In the genomic region with DNA sequence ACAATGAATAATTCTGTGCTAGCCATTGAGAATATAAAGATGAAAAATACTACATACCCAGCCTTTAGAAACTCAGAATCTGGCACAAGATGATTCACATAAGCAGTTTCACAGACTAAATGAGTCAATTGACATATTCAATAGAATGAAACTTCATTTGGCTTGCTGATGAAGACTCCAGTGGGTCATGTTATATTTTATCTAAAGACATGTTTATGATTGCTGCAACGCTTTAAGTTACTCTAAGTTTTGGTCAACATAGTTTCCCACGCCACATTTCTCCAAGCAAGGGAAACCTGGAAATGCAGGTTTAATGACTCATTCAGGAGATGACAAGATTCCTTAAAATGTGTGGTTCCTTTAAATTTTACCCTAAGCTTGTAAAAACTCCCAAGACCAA, we compare ENCODE assay signal across 15 cellular contexts. TPM values are rescaled to one million over a fixed set of nuclear protein-coding genes. Genes with fewer than 3 reads are reported as not detected.
A peak's percentile ranks its signal among the peaks of the same experiment; 100 is the strongest.
DNase-seq lines count a peak whose midpoint lies in the region; TF ChIP-seq lines count a peak whose summit lies in the region.
"Had no signal": no experiment of that assay in that cellular context is flagged by ENCODE, and none has a peak within 500 bp of the region (broad histone marks: within the 10 kb centered on the region; RNA-seq: fewer than 3 reads in every experiment).

No MANE protein-coding gene starts in this region.

- intact Hi-C loops in posterior cingulate gyrus (cut with DNase I), result loop anchor here (5.0 kb wide), 1 partner anchor 211 kb away; no protein-coding TSS in a partner anchor

- no peaks in the 10 kb centered on the region for H3K9me3 ChIP-seq in fibroblast of lung (ENCODE audit: control insufficient read depth, insufficient read depth, low read depth, low read length)
- no peaks in the 10 kb centered on the region for H3K9me3 ChIP-seq in smooth muscle cell (replicated peaks; ENCODE audit: low read depth)
- H3K9me3 ChIP-seq: colonic mucosa, thyroid gland had no signal

- H3K27me3 ChIP-seq in fibroblast of lung (ENCODE audit: control insufficient read depth, insufficient read depth, low read length) (no peaks in the 10 kb centered on the region), smooth muscle cell (ENCODE audit: low read depth) (no peaks in the 10 kb centered on the region)
- H3K27me3 ChIP-seq: colonic mucosa, thyroid gland had no signal

- H3K4me1 ChIP-seq in fibroblast of lung (ENCODE audit: control insufficient read depth, extremely low read depth, insufficient read depth, low read length), result peaks cover 2% of the 10 kb centered on the region
- H3K4me1 ChIP-seq in smooth muscle cell (ENCODE audit: low read depth), result peaks cover 52% of the 10 kb centered on the region
- H3K4me1 ChIP-seq: colonic mucosa, thyroid gland had no signal

- no peak overlapping the region for H3K27ac ChIP-seq in fibroblast of lung (ENCODE audit: insufficient read depth, low read length)
- peak overlapping the region; percentile 82 for H3K27ac ChIP-seq in smooth muscle cell (ENCODE audit: low read depth)
- H3K27ac ChIP-seq: 22Rv1, colonic mucosa, thyroid gland had no signal

- H3K4me3 ChIP-seq in fibroblast of lung (replicated peaks in 1 of 4; ENCODE audit: control extremely low read depth in 1 of 4, insufficient read depth in 1 of 4, low read depth in 3 of 4, low read length in 4 of 4) (no peak overlapping the region), smooth muscle cell (no peak overlapping the region)
- H3K4me3 ChIP-seq: colonic mucosa, thyroid gland had no signal

- H4K20me1 ChIP-seq in fibroblast of lung (ENCODE audit: control insufficient read depth, extremely low read depth, insufficient read depth, low read length) (no peaks in the 10 kb centered on the region), smooth muscle cell (ENCODE audit: low read depth) (no peaks in the 10 kb centered on the region)

- H3K79me2 ChIP-seq in fibroblast of lung (ENCODE audit: control insufficient read depth, insufficient read depth, low read length) (peaks cover 92% of the 10 kb centered on the region), smooth muscle cell (ENCODE audit: low read depth) (peaks cover 25% of the 10 kb centered on the region)

- 13% methylated on average over 2 of the region's 2 CpGs for WGBS in smooth muscle cell (ENCODE audit: low lambda C conversion rate)

- no peak overlapping the region for H2AFZ ChIP-seq in fibroblast of lung (ENCODE audit: low read length)
- peak overlapping the region; percentile 38 for H2AFZ ChIP-seq in smooth muscle cell (ENCODE audit: low read depth)

- H3F3A ChIP-seq in smooth muscle cell (ENCODE audit: low read depth), result peaks cover 10% of the 10 kb centered on the region

- TF ChIP-seq CTCF in fibroblast of lung (conservative IDR thresholded peaks at IDR 0.05 in 1 of 2, IDR thresholded peaks at IDR 0.05 in 1 of 2; ENCODE audit: low read depth in 1 of 2, low read length in 2 of 2) (no peak), smooth muscle cell (IDR thresholded peaks at IDR 0.05; ENCODE audit: borderline replicate concordance, insufficient read depth, poor library complexity, severe bottlenecking) (no peak)

- no peaks in the 10 kb centered on the region for H3K36me3 ChIP-seq in fibroblast of lung (ENCODE audit: control insufficient read depth, insufficient read depth, low read length)
- H3K36me3 ChIP-seq in smooth muscle cell (ENCODE audit: low read depth), result no peaks in the 10 kb centered on the region
- H3K36me3 ChIP-seq: colonic mucosa, thyroid gland had no signal

- H3K4me2 ChIP-seq in fibroblast of lung (ENCODE audit: extremely low read depth, insufficient read depth, low read length) (peak overlapping the region; percentile 3), smooth muscle cell (peak overlapping the region; percentile 74)

- DNase-seq in DMS53 (lab: John Stamatoyannopoulos, UW) (peak; percentile 21), DMS53 treated with DMSO at 0.1 percent for 48 hours (lab: John Stamatoyannopoulos, UW; ENCODE audit: unreplicated experiment) (no peak), RKO (ENCODE audit: low spot score) (peak; percentile 28), fibroblast of lung (ENCODE audit: low read depth in 2 of 2) (peak; percentile 47 to 81), smooth muscle cell (lab: John Stamatoyannopoulos, UW; ENCODE audit: unreplicated experiment) (no peak), posterior cingulate gyrus (no peak), CD1c-positive myeloid dendritic cell (ENCODE audit: extremely low spot score) (no peak), NAMALWA (ENCODE audit: low spot score) (no peak)
- DNase-seq: activated CD4-positive, alpha-beta T cell treated with anti-CD3 and anti-CD28 coated beads, Interleukin-2, amount 10 ng/mL, durations not matched to agents 7 days and 5 days; activated naive CD4-positive, alpha-beta T cell treated with Interleukin-2 at 50 U/mL for 16 hours; colonic mucosa; Kasumi-1; NCI-H2081 treated with DMSO at 0.1 percent for 48 hours; thyroid gland had no signal

- H3K9ac ChIP-seq in fibroblast of lung (ENCODE audit: insufficient read depth, low read length) (no peak overlapping the region), smooth muscle cell (ENCODE audit: low read depth) (no peak overlapping the region)

RNA-seq across cellular contexts. Expression of a gene that starts 6.8 kb away (rescaled TPM):
- total RNA-seq in fibroblast of lung (19.5 and 60.8 TPM in 2 replicates), smooth muscle cell (31.3 and 34.6 TPM in 2 replicates)
- polyA plus RNA-seq in fibroblast of lung (45.2 and 84.3 TPM in 2 replicates), smooth muscle cell (8.3 and 12.0 TPM in 2 replicates)
- 24.8 and 52.1 TPM in 2 replicates for polyA plus RNA-seq in fibroblast of lung (2012)
- 22.7 and 27.6 TPM in 2 replicates for polyA minus RNA-seq in fibroblast of lung (ENCODE audit: low replicate concordance)

Comparison
In these comparisons a context has a peak if more than half of its experiments do, and no peak if none do; other contexts are left out.
1. DNase-seq: peak in DMS53 (single experiment), RKO (single experiment) and fibroblast of lung (2 of 2); none in DMS53 treated with DMSO at 0.1 percent for 48 hours (single experiment), smooth muscle cell (single experiment), posterior cingulate gyrus (0 of 10), CD1c-positive myeloid dendritic cell (single experiment) and NAMALWA (single experiment).